ENCODE assay signal across 1 cellular context in the genomic region with DNA sequence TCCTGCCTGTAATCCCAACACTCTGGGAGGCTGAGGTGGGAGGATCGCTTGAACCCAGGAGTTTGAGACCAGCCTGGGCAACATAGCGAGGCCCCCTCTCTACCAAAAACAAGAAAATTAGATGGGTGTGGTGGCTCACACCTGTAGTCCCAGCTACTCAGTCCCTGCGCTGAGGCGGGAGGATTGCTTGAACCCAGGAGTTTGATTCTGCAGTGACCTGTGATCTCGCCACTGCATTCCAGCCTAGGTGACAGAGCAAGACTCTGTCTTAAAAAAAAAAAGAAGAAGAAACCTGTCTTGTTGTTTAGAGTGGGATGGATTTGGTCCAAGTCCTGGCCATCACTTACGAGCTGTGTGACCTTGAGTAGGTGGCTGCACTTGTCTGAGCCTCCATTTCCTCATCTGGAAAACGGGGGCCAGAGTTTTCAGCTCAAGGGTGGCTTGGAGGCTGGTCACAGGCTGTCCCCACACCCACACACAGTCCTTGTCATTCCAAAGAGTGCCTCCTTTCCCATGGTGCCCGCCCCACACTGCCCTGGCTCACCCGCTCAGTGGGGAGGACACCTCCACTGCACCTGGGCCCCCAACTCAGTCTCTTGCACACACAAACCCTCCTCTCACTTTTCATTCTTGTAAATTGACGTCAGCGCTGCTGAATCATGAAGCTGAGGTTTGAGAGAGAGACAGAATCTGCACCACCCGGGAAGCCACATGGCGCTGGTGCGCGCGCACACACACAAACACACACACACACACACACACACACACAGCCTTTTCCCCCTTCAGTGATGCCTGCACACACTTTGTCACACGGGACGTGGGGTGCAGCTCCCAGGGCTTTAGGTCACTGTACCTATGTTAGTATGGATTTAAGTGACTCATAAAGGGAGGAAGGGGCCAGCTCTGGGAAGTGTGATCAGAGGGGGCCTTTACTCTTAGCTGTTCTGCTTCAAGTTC.
TF ChIP-seq lines count a peak whose summit lies in the region.

No MANE protein-coding gene starts in this region.

TF ChIP-seq in SK-N-SH treated with all-trans-retinoic acid at 6 μM for 48 hours, 23 proteins besides CTCF, POLR2A, EP300 and RAD21 (continued from another document):
- TF ChIP-seq BACH2 (CRISPR knock-in tag; IDR thresholded peaks at IDR 0.05; ENCODE audit: borderline replicate concordance) (no peak), SNAI2 (CRISPR knock-in tag; IDR thresholded peaks at IDR 0.05) (no peak), ZNF565 (CRISPR knock-in tag; conservative IDR thresholded peaks at IDR 0.05; ENCODE audit: low read depth) (no peak), ZNF70 (CRISPR knock-in tag; IDR thresholded peaks at IDR 0.05) (no peak), ARNTL (CRISPR knock-in tag; IDR thresholded peaks at IDR 0.05; ENCODE audit: borderline replicate concordance, low read depth) (no peak), GLIS3 (CRISPR knock-in tag; IDR thresholded peaks at IDR 0.05) (no peak), TCF4 (CRISPR knock-in tag; IDR thresholded peaks at IDR 0.05; ENCODE audit: borderline replicate concordance) (no peak), RARB (CRISPR knock-in tag; IDR thresholded peaks at IDR 0.05) (no peak), ZNF8 (CRISPR knock-in tag; IDR thresholded peaks at IDR 0.05) (no peak), ZFP3 (CRISPR knock-in tag; IDR thresholded peaks at IDR 0.05) (no peak)
